10 cellular contexts compared by ENCODE assay signal in genomic region chr9:131420913-131421312, GRCh38. TPM values are rescaled to one million over a fixed set of nuclear protein-coding genes. Genes with fewer than 3 reads are reported as not detected.
DNase-seq lines count a peak whose midpoint lies in the region; FAIRE-seq and TF ChIP-seq lines count a peak whose summit lies in the region.
"Had no signal": no experiment of that assay in that cellular context is flagged by ENCODE, and none has a peak within 500 bp of the region (broad histone marks: within the 10 kb centered on the region; RNA-seq: fewer than 3 reads in every experiment).

No MANE protein-coding gene starts in this region.

- H3K36me3 ChIP-seq in kidney (ENCODE audit: control insufficient read depth in 1 of 2, insufficient read depth in 2 of 2, low read length in 2 of 2): no peaks in the 10 kb centered on the region

- peaks cover 76% of the 10 kb centered on the region for H3K4me1 Mint-ChIP-seq in activated naive CD4-positive, alpha-beta T cell treated with anti-CD3 and anti-CD28 coated beads, Interleukin-2, amount 50 U/mL, for 24 hours
- peaks cover 79% of the 10 kb centered on the region for H3K4me1 Mint-ChIP-seq in activated naive CD4-positive, alpha-beta T cell treated with anti-CD3 and anti-CD28 coated beads for 36 hours (ENCODE audit: low read depth)

- peaks cover 2% of the 10 kb centered on the region for H3K36me3 Mint-ChIP-seq in activated naive CD4-positive, alpha-beta T cell treated with anti-CD3 and anti-CD28 coated beads, Interleukin-2, amount 50 U/mL, for 24 hours
- peaks cover 19% of the 10 kb centered on the region for H3K36me3 Mint-ChIP-seq in activated naive CD4-positive, alpha-beta T cell treated with anti-CD3 and anti-CD28 coated beads for 36 hours (ENCODE audit: low read depth)

- peaks cover 39 to 57% of the 10 kb centered on the region in 2 donors for H3K4me1 ChIP-seq in kidney (ENCODE audit: control insufficient read depth in 1 of 2, insufficient read depth in 1 of 2, low read depth in 1 of 2, low read length in 2 of 2)

- peak overlapping the region; percentile 21 for H3K27ac Mint-ChIP-seq in activated naive CD4-positive, alpha-beta T cell treated with anti-CD3 and anti-CD28 coated beads, Interleukin-2, amount 50 U/mL, for 24 hours
- H3K27ac Mint-ChIP-seq in activated naive CD4-positive, alpha-beta T cell treated with anti-CD3 and anti-CD28 coated beads for 36 hours: no peak overlapping the region

- no peaks in the 10 kb centered on the region for H3K9me3 Mint-ChIP-seq in activated naive CD4-positive, alpha-beta T cell treated with anti-CD3 and anti-CD28 coated beads, Interleukin-2, amount 50 U/mL, for 24 hours
- no peaks in the 10 kb centered on the region for H3K9me3 Mint-ChIP-seq in activated naive CD4-positive, alpha-beta T cell treated with anti-CD3 and anti-CD28 coated beads for 36 hours

- H3K9me3 ChIP-seq in kidney (ENCODE audit: control insufficient read depth in 1 of 2, low read length in 2 of 2): no peaks in the 10 kb centered on the region
- H3K9me3 ChIP-seq: SJSA1 had no signal

- no peak for FAIRE-seq in kidney (lab: Jason Lieb, UNC)
- FAIRE-seq: endometrium had no signal

- no peaks in the 10 kb centered on the region for H3K27me3 Mint-ChIP-seq in activated naive CD4-positive, alpha-beta T cell treated with anti-CD3 and anti-CD28 coated beads, Interleukin-2, amount 50 U/mL, for 24 hours
- H3K27me3 Mint-ChIP-seq in activated naive CD4-positive, alpha-beta T cell treated with anti-CD3 and anti-CD28 coated beads for 36 hours (ENCODE audit: low read depth): no peaks in the 10 kb centered on the region

- intact Hi-C loops in activated naive CD4-positive, alpha-beta T cell treated with anti-CD3 and anti-CD28 coated beads for 36 hours (cut with micrococcal nuclease): no loop called here
- intact Hi-C loops in kidney (cut with DNase I): no loop called here

- no peak overlapping the region for H3K4me3 Mint-ChIP-seq in activated naive CD4-positive, alpha-beta T cell treated with anti-CD3 and anti-CD28 coated beads, Interleukin-2, amount 50 U/mL, for 24 hours
- no peak overlapping the region for H3K4me3 Mint-ChIP-seq in activated naive CD4-positive, alpha-beta T cell treated with anti-CD3 and anti-CD28 coated beads for 36 hours

- CTCF ChIA-PET in activated naive CD4-positive, alpha-beta T cell treated with anti-CD3 and anti-CD28 coated beads for 36 hours (lab: Charles Lee): interaction anchor here (0.9 kb wide), 1 partner anchor 24 kb away, joined by 3 read pairs; no protein-coding TSS in a partner anchor

- H3K27ac ChIP-seq in kidney (ENCODE audit: low read depth in 2 of 2, low read length in 2 of 2) (peak overlapping the region in 1 of 2 donors; percentile 59), temporal lobe (ENCODE audit: low read depth, low read length) (peak overlapping the region; percentile 33)
- H3K27ac ChIP-seq: SJSA1 had no signal

- no peak for DNase-seq in activated naive CD4-positive, alpha-beta T cell treated with anti-CD3 and anti-CD28 coated beads for 36 hours
- DNase-seq in astrocyte of the hippocampus (ENCODE audit: low read depth, low spot score) (peak; percentile 42), kidney (no peak), cerebellar nuclear complex (lab: John Stamatoyannopoulos, UW) (no peak), OCI-M2 (lab: John Stamatoyannopoulos, UW; ENCODE audit: unreplicated experiment) (no peak), HK-2 (ENCODE audit: unreplicated experiment) (no peak)

- H3K9ac ChIP-seq in kidney (ENCODE audit: low read length in 2 of 2): peak overlapping the region in 1 of 2 donors; percentile 1

- peak; percentile 14 for TF ChIP-seq CTCF in kidney (IDR thresholded peaks at IDR 0.05; ENCODE audit: borderline replicate concordance, extremely low read depth, insufficient read depth)

- no peak overlapping the region for H3K4me3 ChIP-seq in kidney (ENCODE audit: low read length in 2 of 2)
- H3K4me3 ChIP-seq: SJSA1 had no signal

RNA-seq across cellular contexts. Expression of gene PRRC2B, which starts 27.0 kb away (rescaled TPM):
- 100 to 1,000 TPM; 157 to 171 TPM for total RNA-seq in activated naive CD4-positive, alpha-beta T cell treated with anti-CD3 and anti-CD28 coated beads for 36 hours
- 227 TPM for total RNA-seq in kidney
- 37.4 TPM for polyA plus RNA-seq in kidney (ENCODE audit: insufficient read depth, low read depth, low replicate concordance)
- 259 TPM for total RNA-seq in temporal lobe
